In the genomic region with DNA sequence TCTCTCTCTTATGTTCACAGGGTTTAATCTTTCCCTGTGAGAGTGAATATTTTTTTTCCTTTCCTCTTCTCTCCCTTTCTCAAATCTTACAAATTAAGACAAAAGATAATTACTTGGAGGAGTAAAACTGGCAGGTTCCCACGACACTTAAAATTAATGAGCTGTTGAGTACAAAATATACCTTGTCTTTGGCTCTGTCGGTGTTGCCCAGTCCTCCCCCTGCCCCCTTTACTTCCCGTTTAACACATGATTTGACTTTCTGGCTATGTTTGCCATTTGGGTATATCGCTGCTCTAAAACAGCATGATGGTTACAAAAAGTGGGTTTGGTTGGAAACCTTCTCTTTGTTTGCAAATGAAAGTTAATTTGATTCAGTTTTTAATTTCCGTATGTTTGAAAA, we compare ENCODE assay signal across 27 cellular contexts.
DNase-seq lines count a peak whose midpoint lies in the region; ATAC-seq, FAIRE-seq and TF ChIP-seq lines count a peak whose summit lies in the region.
"Had no signal": no experiment of that assay in that cellular context is flagged by ENCODE, and none has a peak within 500 bp of the region (broad histone marks: within the 10 kb centered on the region; RNA-seq: fewer than 3 reads in every experiment).

No MANE protein-coding gene starts in this region.

- CTCF ChIA-PET in K562 (lab: Yijun Ruan, JAX; ENCODE audit: low intra/inter-chr PET ratio) = no interaction called here

- 20% methylated on average over 5 of the region's 5 CpGs for WGBS in K562 (ENCODE audit: insufficient coverage, low coverage, missing lambda C conversion rate)

- peaks cover 30% of the 10 kb centered on the region for H3K79me2 ChIP-seq in K562 (ENCODE audit: control insufficient read depth, insufficient read depth, low read length)

- TF ChIP-seq RAD21 in K562 (CRISPR knock-in tag; conservative IDR thresholded peaks at IDR 0.05 in 1 of 2, IDR thresholded peaks at IDR 0.05 in 1 of 2) = no peak

- H3K4me3 ChIP-seq in K562 (no peak overlapping the region), neutrophil (ENCODE audit: low read depth in 1 of 2, low read length in 1 of 2) (no peak overlapping the region)
- H3K4me3 ChIP-seq: PC-9, spleen, uterus had no signal

- in situ Hi-C loops in K562 (cut with MboI) = no loop called here

- TF ChIP-seq POLR2A in K562 (conservative IDR thresholded peaks at IDR 0.05) = no peak

- H3K36me3 Mint-ChIP-seq in T-helper 2 cell treated with Interferon-gamma antibody and Interleukin-4, amounts not matched to agents 5 μg/mL and 100 μg/mL, for 36 hours (ENCODE audit: low read depth) = peaks cover 9% of the 10 kb centered on the region
- peaks cover 43% of the 10 kb centered on the region for H3K36me3 Mint-ChIP-seq in stimulated activated effector memory CD8-positive, alpha-beta T cell treated with anti-CD3 and anti-CD28 coated beads, Interleukin-12 subunit alpha, Interleukin-12 subunit beta, amount 100 ng/mL, for 72 hours

- no TSS peak for BruUV-seq in K562 (replicated peaks; lab: Mats Ljungman, UMichigan)

- H3K9me1 ChIP-seq in K562 (ENCODE audit: control insufficient read depth, insufficient read depth, low read length) = no peaks in the 10 kb centered on the region

- H3K4me1 ChIP-seq in K562 (replicated peaks in 1 of 2; ENCODE audit: control insufficient read depth in 2 of 2, insufficient read depth in 2 of 2, low read length in 2 of 2) (peaks cover 3 to 14% of the 10 kb centered on the region in 2 experiments; a peak in 3 of 5 replicates), neutrophil (ENCODE audit: control insufficient read depth in 1 of 2, insufficient read depth in 1 of 2, low read depth in 1 of 2, low read length in 1 of 2) (peaks cover 4 to 17% of the 10 kb centered on the region in 2 experiments)
- H3K4me1 ChIP-seq: Caco-2, uterus had no signal

- H3K27me3 ChIP-seq in K562 (ENCODE audit: control insufficient read depth in 2 of 2, insufficient read depth in 2 of 2, low read length in 2 of 2) = no peaks in the 10 kb centered on the region
- no peaks in the 10 kb centered on the region for H3K27me3 ChIP-seq in neutrophil
- H3K27me3 ChIP-seq: spleen, uterus had no signal

- FAIRE-seq in K562 (lab: Jason Lieb, UNC) = peak; percentile 40
- no peak for FAIRE-seq in GM19239 (lab: Jason Lieb, UNC)
- FAIRE-seq: bronchial epithelial cell, HepG2 had no signal

- intact Hi-C loops in K562 (cut with micrococcal nuclease) = loop anchor here (5.0 kb wide), 1 partner anchor 234 kb away; a partner anchor contains a TSS

- H4K20me1 ChIP-seq in K562 (replicated peaks; ENCODE audit: control insufficient read depth, insufficient read depth, low read length) = peaks cover 8% of the 10 kb centered on the region; the same call in 1 of the 2 replicates

- H3K9me3 ChIP-seq in K562 (replicated peaks; ENCODE audit: control insufficient read depth, insufficient read depth, low read depth, low read length) (no peaks in the 10 kb centered on the region), neutrophil (no peaks in the 10 kb centered on the region)
- H3K9me3 ChIP-seq: Caco-2, spleen, uterus had no signal

- no peaks in the 10 kb centered on the region for H3K9me3 Mint-ChIP-seq in T-helper 2 cell treated with Interferon-gamma antibody and Interleukin-4, amounts not matched to agents 5 μg/mL and 100 μg/mL, for 36 hours
- no peaks in the 10 kb centered on the region for H3K9me3 Mint-ChIP-seq in stimulated activated effector memory CD8-positive, alpha-beta T cell treated with anti-CD3 and anti-CD28 coated beads, Interleukin-12 subunit alpha, Interleukin-12 subunit beta, amount 100 ng/mL, for 72 hours
- H3K9me3 Mint-ChIP-seq: activated B cell treated with CpG ODN at 0.5 μM for 24 hours; activated T-helper 1 cell treated with anti-CD3 and anti-CD28 coated beads, Interleukin-12 subunit alpha, Interleukin-12 subunit beta, Interleukin-2, Interleukin-4 antibody, amounts not matched to agents 30 ng/mL and 10 ng/mL and 1 ng/mL, durations not matched to agents 14 hours and 24 hours and 36 hours; mesothelial cell of epicardium had no signal

- ATAC-seq in K562 (peak; percentile 28; the same call in 1 of the 3 replicates), GM21381 (IDR thresholded peaks at IDR 0.05; ENCODE audit: unreplicated experiment) (no peak)
- no peak for ATAC-seq in stimulated activated effector memory CD8-positive, alpha-beta T cell treated with anti-CD3 and anti-CD28 coated beads, Interleukin-12 subunit alpha, Interleukin-12 subunit beta, amount 100 ng/mL, for 72 hours
- ATAC-seq: HCT116, HepG2, left lobe of liver had no signal

- peaks cover 17% of the 10 kb centered on the region for H3K4me1 Mint-ChIP-seq in T-helper 2 cell treated with Interferon-gamma antibody and Interleukin-4, amounts not matched to agents 5 μg/mL and 100 μg/mL, for 36 hours (ENCODE audit: low read depth)
- peaks cover 37% of the 10 kb centered on the region for H3K4me1 Mint-ChIP-seq in stimulated activated effector memory CD8-positive, alpha-beta T cell treated with anti-CD3 and anti-CD28 coated beads, Interleukin-12 subunit alpha, Interleukin-12 subunit beta, amount 100 ng/mL, for 72 hours

- POLR2A ChIA-PET in K562 (lab: Yijun Ruan, JAX) = interaction anchor here (1.3 kb wide), 1 partner anchor 11 kb away, joined by 9 read pairs; no protein-coding TSS in a partner anchor

- DNase-seq in T-helper 2 cell treated with Interferon-gamma antibody and Interleukin-4, amounts not matched to agents 5 μg/mL and 100 μg/mL, for 36 hours (ENCODE audit: low spot score) = no peak
- DNase-seq in T-helper 2 cell (no peak), NCI-H69 (lab: John Stamatoyannopoulos, UW) (peak; percentile 53), K562 (ENCODE audit: extremely low read depth in 1 of 4, low spot score in 3 of 4) (no peak), GM19239 (ENCODE audit: insufficient read length, low spot score) (no peak)
- no peak for DNase-seq in stimulated activated effector memory CD8-positive, alpha-beta T cell treated with anti-CD3 and anti-CD28 coated beads, Interleukin-12 subunit alpha, Interleukin-12 subunit beta, amount 100 ng/mL, for 72 hours (ENCODE audit: low spot score in 2 of 2)
- DNase-seq: activated B cell treated with CpG ODN at 0.5 μM for 24 hours, AML-193, amniotic stem cell, Caco-2, cortex of kidney, head of caudate nucleus, NCI-H1436 treated with DMSO at 0.1 percent for 48 hours, PC-9, SIG-M5, spleen, substantia nigra, uterus had no signal

- no peak overlapping the region for H2AFZ ChIP-seq in K562 (ENCODE audit: low read depth, low read length)
- H2AFZ ChIP-seq: PC-9 had no signal

- H3K4me3 Mint-ChIP-seq in T-helper 2 cell treated with Interferon-gamma antibody and Interleukin-4, amounts not matched to agents 5 μg/mL and 100 μg/mL, for 36 hours = peak overlapping the region; percentile 72
- no peak overlapping the region for H3K4me3 Mint-ChIP-seq in stimulated activated effector memory CD8-positive, alpha-beta T cell treated with anti-CD3 and anti-CD28 coated beads, Interleukin-12 subunit alpha, Interleukin-12 subunit beta, amount 100 ng/mL, for 72 hours
- H3K4me3 Mint-ChIP-seq: activated B cell treated with CpG ODN at 0.5 μM for 24 hours; activated T-helper 1 cell treated with anti-CD3 and anti-CD28 coated beads, Interleukin-12 subunit alpha, Interleukin-12 subunit beta, Interleukin-2, Interleukin-4 antibody, amounts not matched to agents 30 ng/mL and 10 ng/mL and 1 ng/mL, durations not matched to agents 14 hours and 24 hours and 36 hours; mesothelial cell of epicardium had no signal

- H3K27ac ChIP-seq in K562 (ENCODE audit: extremely low read depth, low read depth, low read length) = no peak overlapping the region
- H3K27ac ChIP-seq in neutrophil = peak overlapping the region; percentile 50
- H3K27ac ChIP-seq: 22Rv1, PC-9, spleen, uterus had no signal

- H3K27ac Mint-ChIP-seq in T-helper 2 cell treated with Interferon-gamma antibody and Interleukin-4, amounts not matched to agents 5 μg/mL and 100 μg/mL, for 36 hours = no peak overlapping the region
- H3K27ac Mint-ChIP-seq in stimulated activated effector memory CD8-positive, alpha-beta T cell treated with anti-CD3 and anti-CD28 coated beads, Interleukin-12 subunit alpha, Interleukin-12 subunit beta, amount 100 ng/mL, for 72 hours = no peak overlapping the region
- H3K27ac Mint-ChIP-seq: activated B cell treated with CpG ODN at 0.5 μM for 24 hours, mesothelial cell of epicardium had no signal

- peak overlapping the region; percentile 1; the same call in 1 of the 2 replicates for H3K4me2 ChIP-seq in K562 (ENCODE audit: insufficient read depth, low read length)
- H3K4me2 ChIP-seq: PC-9 had no signal

- TF ChIP-seq EP300 in K562 (IDR thresholded peaks at IDR 0.05; ENCODE audit: low read length) = no peak

- H3K9ac ChIP-seq in K562 (ENCODE audit: insufficient read depth in 1 of 2, low read depth in 2 of 2, low read length in 2 of 2) = no peak overlapping the region

- H3K36me3 ChIP-seq in K562 (ENCODE audit: control insufficient read depth, insufficient read depth, low read length) (peaks cover 2% of the 10 kb centered on the region; the same call in 1 of the 3 replicates), neutrophil (peaks cover 7% of the 10 kb centered on the region)
- H3K36me3 ChIP-seq: uterus had no signal

- no peak for TF ChIP-seq CTCF in K562 (IDR thresholded peaks at IDR 0.05 in 2 of 3, conservative IDR thresholded peaks at IDR 0.05 in 1 of 3; ENCODE audit: insufficient read depth in 2 of 3, low read depth in 1 of 3, low read length in 3 of 3)
- no peak for TF ChIP-seq CTCF in neutrophil (IDR thresholded peaks at IDR 0.05)

- H3K27me3 Mint-ChIP-seq in T-helper 2 cell treated with Interferon-gamma antibody and Interleukin-4, amounts not matched to agents 5 μg/mL and 100 μg/mL, for 36 hours (ENCODE audit: low read depth) = no peaks in the 10 kb centered on the region
- H3K27me3 Mint-ChIP-seq: activated B cell treated with CpG ODN at 0.5 μM for 24 hours had no signal

TF ChIP-seq in K562, 482 proteins besides CTCF, POLR2A, EP300 and RAD21 (continues in another document):
- TF ChIP-seq TAF9B (IDR thresholded peaks at IDR 0.05; ENCODE audit: partially characterized antibody) (no peak), SMAD4 (CRISPR knock-in tag; conservative IDR thresholded peaks at IDR 0.05) (no peak)
